ENCODE assay signal across 11 cellular contexts in genomic region chr2:25976884-25977741, GRCh38. TPM values are rescaled to one million over a fixed set of nuclear protein-coding genes. Genes with fewer than 3 reads are reported as not detected.
DNase-seq lines count a peak whose midpoint lies in the region; ATAC-seq and TF ChIP-seq lines count a peak whose summit lies in the region.
"Had no signal": no experiment of that assay in that cellular context is flagged by ENCODE, and none has a peak within 500 bp of the region (broad histone marks: within the 10 kb centered on the region; RNA-seq: fewer than 3 reads in every experiment).

No MANE protein-coding gene starts in this region.

- H3K27me3 Mint-ChIP-seq in H9 (ENCODE audit: low read depth): no peaks in the 10 kb centered on the region
- no peaks in the 10 kb centered on the region for H3K27me3 Mint-ChIP-seq in activated CD4-positive, alpha-beta T cell treated with anti-CD3 and anti-CD28 coated beads, Interleukin-2, amount 10 ng/mL, durations not matched to agents 7 days and 5 days
- H3K27me3 Mint-ChIP-seq: activated naive CD8-positive, alpha-beta T cell treated with anti-CD3 and anti-CD28 coated beads for 36 hours; IgD-negative memory B cell had no signal

- no peak for DNase-seq in H9
- no peak for DNase-seq in SK-N-MC (ENCODE audit: low read depth, low spot score)
- peak; percentile 64 for DNase-seq in glomerular visceral epithelial cell (ENCODE audit: extremely low spot score)
- no peak for DNase-seq in activated CD4-positive, alpha-beta T cell treated with anti-CD3 and anti-CD28 coated beads, Interleukin-2, amount 10 ng/mL, durations not matched to agents 7 days and 5 days
- no peak for DNase-seq in suprapubic skin (ENCODE audit: low spot score in 2 of 2)
- DNase-seq: activated CD4-positive, alpha-beta T cell treated with anti-CD3 and anti-CD28 coated beads, Interleukin-2, amount 50 U/mL, for 4 hours; activated naive CD8-positive, alpha-beta T cell treated with anti-CD3 and anti-CD28 coated beads for 36 hours; GF-D8 had no signal

- H3K56ac ChIP-seq in H9 (ENCODE audit: insufficient read length, low read depth, low read length): no peak overlapping the region

- no peak overlapping the region for H4K8ac ChIP-seq in H9 (replicated peaks; ENCODE audit: insufficient read length, low read depth, low read length)

- no peak overlapping the region for H3K23ac ChIP-seq in H9 (ENCODE audit: insufficient read length, low read depth, low read length)

- no peak overlapping the region for H2BK12ac ChIP-seq in H9 (ENCODE audit: insufficient read length, low read depth, low read length)

- H2BK15ac ChIP-seq in H9 (ENCODE audit: low read depth, low read length): no peak overlapping the region

- H3K4me1 Mint-ChIP-seq in H9: peaks cover 40 to 46% of the 10 kb centered on the region in 2 experiments
- peaks cover 11% of the 10 kb centered on the region for H3K4me1 Mint-ChIP-seq in activated CD4-positive, alpha-beta T cell treated with anti-CD3 and anti-CD28 coated beads, Interleukin-2, amount 10 ng/mL, durations not matched to agents 7 days and 5 days

- H3K4me3 ChIP-seq in SK-N-MC: 0 out of 2 replicates have a peak overlapping the region, but pooled peaks have one; percentile 40
- H3K4me3 ChIP-seq in skeletal muscle satellite cell (ENCODE audit: low read length): peak overlapping the region; percentile 37
- no peak overlapping the region for H3K4me3 ChIP-seq in suprapubic skin

- H3K4me3 Mint-ChIP-seq in H9: no peak overlapping the region; a peak in 1 of 5 replicates
- no peak overlapping the region for H3K4me3 Mint-ChIP-seq in activated CD4-positive, alpha-beta T cell treated with anti-CD3 and anti-CD28 coated beads, Interleukin-2, amount 10 ng/mL, durations not matched to agents 7 days and 5 days
- H3K4me3 Mint-ChIP-seq: activated naive CD8-positive, alpha-beta T cell treated with anti-CD3 and anti-CD28 coated beads for 36 hours; IgD-negative memory B cell had no signal

- H3K18ac ChIP-seq in H9 (ENCODE audit: insufficient read length, low read depth, low read length): no peak overlapping the region

- TF ChIP-seq CTCF in H9 (conservative IDR thresholded peaks at IDR 0.05): no peak
- TF ChIP-seq CTCF in suprapubic skin (IDR thresholded peaks at IDR 0.05): no peak

- H3K14ac ChIP-seq in H9 (ENCODE audit: insufficient read depth, low read length): no peak overlapping the region

- no peak overlapping the region for H2AFZ ChIP-seq in H9 (ENCODE audit: low read length)

- peaks cover 18 to 64% (median 58%) of the 10 kb centered on the region in 3 experiments; a peak in 6 of 7 replicates for H3K36me3 Mint-ChIP-seq in H9 (ENCODE audit: insufficient read depth in 1 of 3, low read depth in 3 of 3)
- H3K36me3 Mint-ChIP-seq in activated CD4-positive, alpha-beta T cell treated with anti-CD3 and anti-CD28 coated beads, Interleukin-2, amount 10 ng/mL, durations not matched to agents 7 days and 5 days (ENCODE audit: low read depth): no peaks in the 10 kb centered on the region
- H3K36me3 Mint-ChIP-seq: activated naive CD8-positive, alpha-beta T cell treated with anti-CD3 and anti-CD28 coated beads for 36 hours had no signal

- no peak overlapping the region for H2BK5ac ChIP-seq in H9 (ENCODE audit: insufficient read length, low read length)

- H3K9me3 ChIP-seq in H9 (ENCODE audit: control insufficient read depth, low read depth, low read length) (no peaks in the 10 kb centered on the region), SK-N-MC (ENCODE audit: low read depth, low read length) (no peaks in the 10 kb centered on the region), skeletal muscle satellite cell (replicated peaks; ENCODE audit: low read length) (no peaks in the 10 kb centered on the region), suprapubic skin (no peaks in the 10 kb centered on the region)

- CTCF ChIA-PET in activated CD4-positive, alpha-beta T cell treated with anti-CD3 and anti-CD28 coated beads, Interleukin-2, amount 10 ng/mL, durations not matched to agents 7 days and 5 days (lab: Charles Lee): interaction anchor here (0.5 kb wide), 1 partner anchor 370 kb away, joined by 3 read pairs; no protein-coding TSS in a partner anchor

- no peaks in the 10 kb centered on the region; the same call in 1 of the 2 replicates for H3K79me2 ChIP-seq in H9 (ENCODE audit: insufficient read depth, low read length)

- TF ChIP-seq POLR2A in suprapubic skin (IDR thresholded peaks at IDR 0.05): no peak

- no peak for ATAC-seq in HG02973 (IDR thresholded peaks at IDR 0.05; ENCODE audit: unreplicated experiment)

- H3K9me3 Mint-ChIP-seq in H9: no peaks in the 10 kb centered on the region
- H3K9me3 Mint-ChIP-seq in activated CD4-positive, alpha-beta T cell treated with anti-CD3 and anti-CD28 coated beads, Interleukin-2, amount 10 ng/mL, durations not matched to agents 7 days and 5 days: no peaks in the 10 kb centered on the region
- H3K9me3 Mint-ChIP-seq: activated naive CD8-positive, alpha-beta T cell treated with anti-CD3 and anti-CD28 coated beads for 36 hours had no signal

- H3K9ac ChIP-seq in H9 (ENCODE audit: extremely low read depth, insufficient read length, low read length) (no peak overlapping the region), SK-N-MC (ENCODE audit: insufficient read length) (no peak overlapping the region), skeletal muscle satellite cell (ENCODE audit: low read depth, low read length) (no peak overlapping the region)

- H3T11ph ChIP-seq in H9 (ENCODE audit: low read length): no peak overlapping the region

- H3K36me3 ChIP-seq in SK-N-MC (ENCODE audit: insufficient read depth, low read length) (peaks cover 6% of the 10 kb centered on the region; the same call in 1 of the 2 replicates), skeletal muscle satellite cell (ENCODE audit: insufficient read depth, low read length) (peaks cover 8% of the 10 kb centered on the region), suprapubic skin (no peaks in the 10 kb centered on the region)

- no peak overlapping the region for H2AK5ac ChIP-seq in H9 (ENCODE audit: insufficient read length, low read length)

- H3K4me1 ChIP-seq in H9 (ENCODE audit: insufficient read depth, low read length) (peaks cover 6% of the 10 kb centered on the region; the same call in 1 of the 2 replicates), skeletal muscle satellite cell (ENCODE audit: control insufficient read depth, insufficient read depth, low read length) (peaks cover 47% of the 10 kb centered on the region), suprapubic skin (peaks cover 16% of the 10 kb centered on the region)

- no peak overlapping the region for H2BK20ac ChIP-seq in H9 (ENCODE audit: low read depth, low read length, poor library complexity, severe bottlenecking)

- no peak for TF ChIP-seq EP300 in suprapubic skin (IDR thresholded peaks at IDR 0.05)

- POLR2A ChIA-PET in activated CD4-positive, alpha-beta T cell treated with anti-CD3 and anti-CD28 coated beads, Interleukin-2, amount 10 ng/mL, durations not matched to agents 7 days and 5 days (lab: Charles Lee): no interaction called here

- no peak overlapping the region for H2BK120ac ChIP-seq in H9 (ENCODE audit: low read depth, low read length, poor library complexity, severe bottlenecking)

- peaks cover 13% of the 10 kb centered on the region for H3K79me1 ChIP-seq in H9 (ENCODE audit: insufficient read depth, low read depth, low read length, poor library complexity, severe bottlenecking)

- H4K91ac ChIP-seq in H9 (ENCODE audit: insufficient read length, low read depth, low read length): no peak overlapping the region

- no peak overlapping the region for H3K27ac ChIP-seq in H9 (ENCODE audit: insufficient read length, low read depth, low read length)
- H3K27ac ChIP-seq in SK-N-MC: no peak overlapping the region
- H3K27ac ChIP-seq in suprapubic skin: no peak overlapping the region

- peak overlapping the region in 2 of 3 experiments; percentile 67 to 73; a peak in 5 of 7 replicates for H3K27ac Mint-ChIP-seq in H9
- H3K27ac Mint-ChIP-seq in activated CD4-positive, alpha-beta T cell treated with anti-CD3 and anti-CD28 coated beads, Interleukin-2, amount 10 ng/mL, durations not matched to agents 7 days and 5 days: no peak overlapping the region
- H3K27ac Mint-ChIP-seq: activated naive CD8-positive, alpha-beta T cell treated with anti-CD3 and anti-CD28 coated beads for 36 hours had no signal

- no CpG with 5 or more reads among the region's 8 CpGs for WGBS in H9 (ENCODE audit: extremely low coverage, insufficient read length, low lambda C conversion rate)
- 69% methylated on average over 8 of the region's 8 CpGs for WGBS in suprapubic skin

- no peaks in the 10 kb centered on the region for H3K27me3 ChIP-seq in H9 (ENCODE audit: insufficient read depth, low read length)
- no peaks in the 10 kb centered on the region for H3K27me3 ChIP-seq in skeletal muscle satellite cell (ENCODE audit: control insufficient read depth, insufficient read depth, low read length)
- no peaks in the 10 kb centered on the region for H3K27me3 ChIP-seq in suprapubic skin

- peaks cover 11% of the 10 kb centered on the region for H3K23me2 ChIP-seq in H9 (ENCODE audit: insufficient read length, low read depth, low read length, poor library complexity, severe bottlenecking)

- no peaks in the 10 kb centered on the region for H4K20me1 ChIP-seq in H9 (ENCODE audit: control insufficient read depth, insufficient read depth, insufficient read length)

- no peak overlapping the region for H4K5ac ChIP-seq in H9 (ENCODE audit: insufficient read length, low read depth, low read length)

- H3K4ac ChIP-seq in H9 (ENCODE audit: low read depth, low read length): no peak overlapping the region

- H3K4me2 ChIP-seq in H9 (ENCODE audit: insufficient read depth, insufficient read length, low read length): no peak overlapping the region
- peak overlapping the region; percentile 60 for H3K4me2 ChIP-seq in skeletal muscle satellite cell (ENCODE audit: low read length)

RNA-seq across cellular contexts. Expression of gene KIF3C, which starts 5.2 kb away (rescaled TPM):
- 35.2 and 41.4 TPM in 2 replicates for total RNA-seq in H9 (2021)
- 6.8 and 8.7 TPM in 2 replicates for total RNA-seq in skeletal muscle satellite cell (2012; rRNA removed)
- total RNA-seq in activated CD4-positive, alpha-beta T cell treated with anti-CD3 and anti-CD28 coated beads, Interleukin-2, amount 10 ng/mL, durations not matched to agents 7 days and 5 days: 1 to 10 TPM; 7.0 to 7.5 TPM
- 1 to 10 TPM; 3.2 to 5.8 (median 4.7) TPM for total RNA-seq in suprapubic skin

RNA-seq across cellular contexts. Expression of gene RAB10, which starts 56.8 kb away (rescaled TPM):
- total RNA-seq in H9 (2021) (124 and 130 TPM in 2 replicates), suprapubic skin (100 to 1,000 TPM; 145 to 171 (median 165) TPM)
- 144 and 152 TPM in 2 replicates for total RNA-seq in skeletal muscle satellite cell (2012; rRNA removed)
- total RNA-seq in activated CD4-positive, alpha-beta T cell treated with anti-CD3 and anti-CD28 coated beads, Interleukin-2, amount 10 ng/mL, durations not matched to agents 7 days and 5 days: 100 to 1,000 TPM; 107 to 123 TPM
